ENCODE assay signal across 17 cellular contexts in genomic region chr3:15053541-15053940, GRCh38.
"Had no signal": no experiment of that assay in that cellular context is flagged by ENCODE, and none has a peak within 500 bp of the region (broad histone marks: within the 10 kb centered on the region; RNA-seq: fewer than 3 reads in every experiment).

No MANE protein-coding gene starts in this region.

- H3K27ac Mint-ChIP-seq: activated CD8-positive, alpha-beta memory T cell treated with anti-CD3 and anti-CD28 coated beads, Interleukin-2, amount 10 ng/mL, durations not matched to agents 7 days and 5 days had no signal

- H3K4me1 ChIP-seq: gastroesophageal sphincter, psoas muscle had no signal

- H3K27ac ChIP-seq: gastroesophageal sphincter, ovary, psoas muscle, stomach, upper lobe of left lung, VCaP had no signal

- ATAC-seq: activated CD8-positive, alpha-beta memory T cell treated with anti-CD3 and anti-CD28 coated beads, Interleukin-2, amount 10 ng/mL, durations not matched to agents 7 days and 5 days; esophagus mucosa; gastroesophageal sphincter; psoas muscle; right cardiac atrium had no signal

- H3K4me3 ChIP-seq: gastroesophageal sphincter, ovary, psoas muscle, stomach, upper lobe of left lung had no signal

- H3K36me3 ChIP-seq: ovary had no signal

- H3K9me3 ChIP-seq: gastroesophageal sphincter, ovary, psoas muscle, stomach, upper lobe of left lung had no signal

- H3K27me3 Mint-ChIP-seq: activated CD8-positive, alpha-beta memory T cell treated with anti-CD3 and anti-CD28 coated beads, Interleukin-2, amount 10 ng/mL, durations not matched to agents 7 days and 5 days; activated naive CD8-positive, alpha-beta T cell had no signal

- FAIRE-seq: bronchial epithelial cell had no signal

- H3K4me3 Mint-ChIP-seq: activated CD8-positive, alpha-beta memory T cell treated with anti-CD3 and anti-CD28 coated beads, Interleukin-2, amount 10 ng/mL, durations not matched to agents 7 days and 5 days; activated naive CD8-positive, alpha-beta T cell had no signal

- DNase-seq: activated CD4-positive, alpha-beta T cell treated with anti-CD3 and anti-CD28 coated beads for 1 hour; activated CD8-positive, alpha-beta memory T cell treated with anti-CD3 and anti-CD28 coated beads, Interleukin-2, amount 10 ng/mL, durations not matched to agents 7 days and 5 days; activated effector memory CD4-positive, alpha-beta T cell treated with Interleukin-2 at 50 U/mL for 16 hours; effector CD4-positive, alpha-beta T cell; mesendoderm; ovary; psoas muscle; right cardiac atrium; stimulated activated CD4-positive, alpha-beta T cell treated with anti-CD3 and anti-CD28 coated beads, Interleukin-2, amount 100 ng/mL, for 24 hours; stomach; T-helper 2 cell; upper lobe of left lung had no signal

- H3K27me3 ChIP-seq: gastroesophageal sphincter, ovary, stomach, upper lobe of left lung had no signal
